In genomic region chr2:55235724-55236538, GRCh38 we compare ENCODE assay signal across 1 cellular context.
TF ChIP-seq lines count a peak whose summit lies in the region.

No MANE protein-coding gene starts in this region.

TF ChIP-seq in GM12891, 5 proteins besides CTCF, POLR2A, EP300 and RAD21:
- no peak; the same call in none of the 2 replicates for TF ChIP-seq POLR2AphosphoS5 (IDR thresholded peaks at IDR 0.05; ENCODE audit: low read depth, low read length)
- TF ChIP-seq PAX5 (IDR thresholded peaks at IDR 0.05; ENCODE audit: insufficient read depth, low read length, severe bottlenecking), result no peak
- no peak for TF ChIP-seq SPI1 (IDR thresholded peaks at IDR 0.05; ENCODE audit: low read depth, low read length)
- TF ChIP-seq TAF1 (IDR thresholded peaks at IDR 0.05; ENCODE audit: low read depth, low read length), result no peak
- no peak for TF ChIP-seq POU2F2 (IDR thresholded peaks at IDR 0.05; ENCODE audit: low read depth, low read length)
